In the genomic region with DNA sequence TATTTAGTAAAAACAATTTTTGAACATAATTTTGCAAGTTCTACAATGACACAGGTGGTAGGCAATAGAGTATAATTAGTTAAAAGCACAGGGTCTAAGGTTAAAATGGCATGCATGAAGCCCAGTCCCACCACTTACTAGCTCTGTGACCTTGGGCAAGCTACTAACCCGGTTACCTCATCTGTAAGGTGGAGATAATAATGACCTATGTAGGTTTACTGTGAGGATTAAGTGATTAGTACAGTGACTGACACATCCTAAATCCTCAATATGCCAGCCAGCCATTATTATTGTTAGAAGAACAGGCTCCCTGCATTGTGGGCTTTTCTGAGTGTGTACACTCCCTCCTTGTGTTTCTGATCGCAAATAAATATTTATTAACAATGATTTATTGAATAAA, we compare ENCODE assay signal across 17 cellular contexts. TPM values are rescaled to one million over a fixed set of nuclear protein-coding genes. Genes with fewer than 3 reads are reported as not detected.
DNase-seq lines count a peak whose midpoint lies in the region; ATAC-seq and TF ChIP-seq lines count a peak whose summit lies in the region.
"Had no signal": no experiment of that assay in that cellular context is flagged by ENCODE, and none has a peak within 500 bp of the region (broad histone marks: within the 10 kb centered on the region; RNA-seq: fewer than 3 reads in every experiment).

No MANE protein-coding gene starts in this region.

- WGBS in heart right ventricle, 2 donors, result 78 to 80% methylated on average over 2 of the region's 2 CpGs

- H3K36me3 ChIP-seq in Panc1 (ENCODE audit: control insufficient read depth, insufficient read depth, low read length) (peaks cover 4% of the 10 kb centered on the region; the same call in 1 of the 2 replicates), heart right ventricle (peaks cover 0 to 15% (median 0%) of the 10 kb centered on the region in 9 donors)

- peak; percentile 40 for DNase-seq in DMS53 (lab: John Stamatoyannopoulos, UW)
- DNase-seq in DMS53 treated with DMSO at 0.1 percent for 48 hours (lab: John Stamatoyannopoulos, UW; ENCODE audit: unreplicated experiment), result no peak
- peak; percentile 36 to 72 for DNase-seq in NCI-H524 (lab: John Stamatoyannopoulos, UW)
- DNase-seq in Panc1 (ENCODE audit: low read depth, low spot score), result no peak
- no peak for DNase-seq in heart right ventricle
- DNase-seq in NCI-H2171 (lab: John Stamatoyannopoulos, UW), result no peak
- DNase-seq in foreskin keratinocyte, result no peak
- DNase-seq in GM19238 (ENCODE audit: insufficient read length, low spot score), result no peak
- DNase-seq: AML-193; CD4-positive, CD25-positive, alpha-beta regulatory T cell; GF-D8; H7; HFFc6 had no signal

- H3K4me1 ChIP-seq in Panc1 (ENCODE audit: control insufficient read depth, insufficient read depth, low read length) (peaks cover 79% of the 10 kb centered on the region), heart right ventricle (peaks cover 12 to 81% (median 41%) of the 10 kb centered on the region in 9 donors), foreskin keratinocyte (peaks cover 47% of the 10 kb centered on the region)

- in situ Hi-C loops in Panc1 (cut with HindIII; ENCODE audit: low pct_unique_long_range_greater_than_20kb, low sequenced_read_pairs), result no loop called here

- TF ChIP-seq CTCF in Panc1 (IDR thresholded peaks at IDR 0.05), result no peak
- no peak for TF ChIP-seq CTCF in heart right ventricle (IDR thresholded peaks at IDR 0.05)
- no peak for TF ChIP-seq CTCF in foreskin keratinocyte (conservative IDR thresholded peaks at IDR 0.05)

- intact Hi-C loops in Panc1 (cut with micrococcal nuclease; ENCODE audit: unreplicated experiment), result no loop called here
- intact Hi-C loops in heart right ventricle (cut with DNase I), result no loop called here

- POLR2A ChIA-PET in Panc1 (lab: Charles Lee), result no interaction called here

- CTCF ChIA-PET in Panc1 (lab: Charles Lee), result no interaction called here

- ATAC-seq in Panc1 (no peak), heart right ventricle (no peak), foreskin keratinocyte (no peak)
- ATAC-seq: GM23338 had no signal

- BruUV-seq in Panc1 (replicated peaks; lab: Mats Ljungman, UMichigan), result no TSS peak

- H3K4me3 ChIP-seq in Panc1 (ENCODE audit: low read depth in 2 of 2, low read length in 2 of 2) (no peak overlapping the region), heart right ventricle (no peak overlapping the region)
- H3K4me3 ChIP-seq: BLaER1, GM23338 had no signal

- H3K27me3 ChIP-seq in Panc1 (ENCODE audit: control insufficient read depth, insufficient read depth, low read length), result no peaks in the 10 kb centered on the region
- H3K27me3 ChIP-seq in heart right ventricle, result no peaks in the 10 kb centered on the region
- H3K27me3 ChIP-seq in foreskin keratinocyte, result no peaks in the 10 kb centered on the region
- H3K27me3 ChIP-seq: BLaER1 had no signal

- no peaks in the 10 kb centered on the region for H3K9me3 ChIP-seq in Panc1 (ENCODE audit: control insufficient read depth, insufficient read depth, low read depth, low read length)
- no peaks in the 10 kb centered on the region for H3K9me3 ChIP-seq in heart right ventricle
- H3K9me3 ChIP-seq: BLaER1 had no signal

- peak overlapping the region; percentile 41; the same call in 1 of the 2 replicates for H3K27ac ChIP-seq in Panc1 (ENCODE audit: low read length)
- no peak overlapping the region for H3K27ac ChIP-seq in heart right ventricle
- H3K27ac ChIP-seq in foreskin keratinocyte, result no peak overlapping the region
- H3K27ac ChIP-seq: 22Rv1, BLaER1, KMS-11 had no signal

RNA-seq across cellular contexts. Expression of a gene that starts 26.2 kb away (rescaled TPM):
- total RNA-seq in Panc1 (2021; ENCODE audit: unreplicated experiment) (67.1 TPM), heart right ventricle (10 to 100 TPM; 26.8 to 46.5 (median 41.1) TPM), foreskin keratinocyte (7.2 and 11.9 TPM in 2 replicates)
- 30.3 TPM for polyA plus RNA-seq in Panc1 (2012; ENCODE audit: insufficient read length)
- polyA plus RNA-seq in heart right ventricle (1 to 10 TPM; 4.1 to 7.5 TPM), foreskin keratinocyte (2.4 and 3.0 TPM in 2 replicates)

Comparison
In these comparisons a context has a peak if more than half of its experiments do, and no peak if none do; other contexts are left out.
1. DNase-seq: peak in DMS53 (single experiment) and NCI-H524 (2 of 2); none in DMS53 treated with DMSO at 0.1 percent for 48 hours (single experiment), Panc1 (single experiment), heart right ventricle (0 of 2), NCI-H2171 (single experiment), foreskin keratinocyte (0 of 2) and GM19238 (single experiment).